Comparison of ENCODE assay signal across 9 cellular contexts in the genomic region with DNA sequence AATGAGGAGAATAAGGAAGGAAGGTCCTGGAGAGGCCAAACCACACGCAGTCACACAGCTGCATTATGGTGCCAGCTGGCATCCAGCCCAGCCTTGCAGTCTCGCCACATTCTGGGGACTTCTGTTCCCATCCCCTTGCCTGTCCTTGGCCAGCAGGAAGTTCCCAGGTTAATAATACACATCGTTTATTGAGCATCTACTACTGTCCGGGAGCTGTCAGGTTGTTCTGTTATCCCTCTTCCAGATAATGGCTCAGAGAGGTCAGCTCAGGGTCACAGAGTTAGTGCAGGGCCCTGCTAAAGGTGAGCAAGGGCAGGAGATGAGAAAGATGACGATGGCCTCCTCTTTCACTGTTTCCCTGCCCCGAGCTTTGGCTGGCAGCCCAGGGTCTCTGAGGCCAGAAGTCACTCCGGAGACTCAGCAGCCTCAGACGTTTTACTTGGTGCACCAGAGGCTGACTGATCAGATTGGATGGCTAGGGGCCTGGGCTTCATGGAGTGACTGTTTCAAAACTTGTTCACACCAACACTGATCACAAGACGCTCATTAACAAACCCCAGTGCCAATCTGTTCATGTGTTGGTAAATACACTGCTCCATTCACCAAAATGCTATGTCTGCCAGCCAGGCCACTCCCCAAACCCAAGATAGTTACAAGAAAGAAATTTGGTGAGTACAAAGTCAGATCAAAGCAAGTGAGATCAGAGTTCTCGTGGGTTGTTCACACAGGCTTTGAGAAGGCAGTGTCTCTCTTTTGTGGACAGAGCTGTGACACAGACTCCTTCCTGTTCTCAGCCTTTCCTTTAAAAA.
A peak's percentile ranks its signal among the peaks of the same experiment; 100 is the strongest.
DNase-seq lines count a peak whose midpoint lies in the region; ATAC-seq and TF ChIP-seq lines count a peak whose summit lies in the region.
"Had no signal": no experiment of that assay in that cellular context is flagged by ENCODE, and none has a peak within 500 bp of the region (broad histone marks: within the 10 kb centered on the region; RNA-seq: fewer than 3 reads in every experiment).

No MANE protein-coding gene starts in this region.

- no peaks in the 10 kb centered on the region; the same call in 1 of the 2 replicates for H3K4me1 ChIP-seq in Panc1 (ENCODE audit: control insufficient read depth, insufficient read depth, low read length)

- no peak for TF ChIP-seq CTCF in Panc1 (IDR thresholded peaks at IDR 0.05)
- TF ChIP-seq CTCF in cardiac fibroblast (IDR thresholded peaks at IDR 0.05; ENCODE audit: low read depth, low read length), result no peak

- no peak overlapping the region for H3K27ac ChIP-seq in Panc1 (ENCODE audit: low read length)
- H3K27ac ChIP-seq: C4-2B had no signal

- in situ Hi-C loops in Panc1 (cut with HindIII; ENCODE audit: low pct_unique_long_range_greater_than_20kb, low sequenced_read_pairs), result no loop called here

- H3K9me3 ChIP-seq in Panc1 (ENCODE audit: control insufficient read depth, insufficient read depth, low read depth, low read length), result no peaks in the 10 kb centered on the region

- ATAC-seq in Panc1 (0 out of 2 replicates have a peak, but pooled peaks have one; percentile 36), HG02678 (IDR thresholded peaks at IDR 0.05; ENCODE audit: unreplicated experiment) (no peak)

- no peaks in the 10 kb centered on the region for H3K36me3 ChIP-seq in Panc1 (ENCODE audit: control insufficient read depth, insufficient read depth, low read length)

- no peaks in the 10 kb centered on the region for H3K27me3 ChIP-seq in Panc1 (ENCODE audit: control insufficient read depth, insufficient read depth, low read length)

- intact Hi-C loops in Panc1 (cut with micrococcal nuclease; ENCODE audit: unreplicated experiment), result no loop called here

- peak; percentile 15 for DNase-seq in NCI-H748 (lab: John Stamatoyannopoulos, UW; ENCODE audit: unreplicated experiment)
- DNase-seq in NCI-H748 treated with DMSO at 0.1 percent for 48 hours (lab: John Stamatoyannopoulos, UW), result no peak
- DNase-seq in Panc1 (ENCODE audit: low read depth, low spot score), result no peak
- peak; percentile 59 to 61 for DNase-seq in cardiac fibroblast (ENCODE audit: low read depth in 2 of 2)
- DNase-seq in mucosa of gallbladder (ENCODE audit: low spot score), result peak; percentile 92
- DNase-seq in HuH-7 (ENCODE audit: low spot score), result no peak
- DNase-seq in DMS114 treated with DMSO at 0.1 percent for 48 hours (lab: John Stamatoyannopoulos, UW; ENCODE audit: unreplicated experiment), result no peak

- POLR2A ChIA-PET in Panc1 (lab: Charles Lee), result interaction anchor here (0.6 to 0.7 kb wide), 2 partner anchors 64 to 67 kb away, joined by 5 to 10 read pairs; no protein-coding TSS in a partner anchor

- no peak overlapping the region for H3K4me3 ChIP-seq in Panc1 (ENCODE audit: low read depth in 2 of 2, low read length in 2 of 2)
- H3K4me3 ChIP-seq in cardiac fibroblast (replicated peaks in 1 of 2; ENCODE audit: low read depth in 2 of 2, low read length in 2 of 2), result no peak overlapping the region

- BruUV-seq in Panc1 (replicated peaks; lab: Mats Ljungman, UMichigan), result no TSS peak

- CTCF ChIA-PET in Panc1 (lab: Charles Lee), result no interaction called here

Comparison
In these comparisons a context has a peak if more than half of its experiments do, and no peak if none do; other contexts are left out.
1. DNase-seq: peak in NCI-H748 (single experiment), cardiac fibroblast (2 of 2) and mucosa of gallbladder (single experiment); none in NCI-H748 treated with DMSO at 0.1 percent for 48 hours (single experiment), Panc1 (single experiment), HuH-7 (single experiment) and DMS114 treated with DMSO at 0.1 percent for 48 hours (single experiment).